23 cellular contexts compared by ENCODE assay signal in the genomic region with DNA sequence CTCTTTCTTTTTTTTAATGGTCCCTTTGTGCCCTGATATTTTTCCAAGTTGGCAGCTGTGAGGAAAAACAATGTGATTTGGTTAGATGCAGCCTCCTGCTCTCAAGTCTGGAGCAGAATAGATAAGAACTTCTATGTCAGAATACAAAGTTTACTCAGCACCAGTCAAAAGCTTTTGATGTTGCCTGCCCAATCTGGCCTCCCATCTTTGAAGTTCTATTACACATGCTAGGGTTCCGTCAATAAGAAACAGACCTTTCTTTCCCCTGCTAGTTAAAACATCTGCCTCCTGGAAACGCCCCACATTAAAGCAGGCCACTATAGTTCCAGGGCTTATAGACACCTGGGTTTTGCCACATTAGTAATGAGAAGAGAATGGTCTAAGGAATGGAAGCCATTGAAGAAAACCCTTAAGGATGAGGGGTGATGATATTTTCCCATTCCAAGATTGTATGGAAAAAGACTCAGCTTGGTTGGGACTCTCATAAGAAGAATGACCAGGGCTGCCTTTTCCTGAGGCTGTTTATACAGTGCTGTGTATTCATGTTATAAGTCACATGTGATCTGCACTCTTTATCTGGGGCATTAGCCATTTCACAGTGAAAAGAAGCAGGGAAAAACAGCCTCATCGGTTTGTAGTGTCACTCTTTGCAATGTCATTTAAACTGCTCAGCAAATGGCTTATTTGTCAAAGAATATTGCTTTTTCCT.
DNase-seq lines count a peak whose midpoint lies in the region; ATAC-seq, FAIRE-seq and TF ChIP-seq lines count a peak whose summit lies in the region.
"Had no signal": no experiment of that assay in that cellular context is flagged by ENCODE, and none has a peak within 500 bp of the region (broad histone marks: within the 10 kb centered on the region; RNA-seq: fewer than 3 reads in every experiment).

No MANE protein-coding gene starts in this region.

- TF ChIP-seq RAD21 in HCT116 (IDR thresholded peaks at IDR 0.05; ENCODE audit: low read depth) (no peak), K562 (CRISPR knock-in tag; conservative IDR thresholded peaks at IDR 0.05 in 1 of 2, IDR thresholded peaks at IDR 0.05 in 1 of 2) (no peak)

- H3K9me3 Mint-ChIP-seq in activated T-cell treated with anti-CD3 and anti-CD28 coated beads, Interleukin-2, amount 50 U/mL, for 72 hours: peaks cover 4 to 6% of the 10 kb centered on the region in 2 donors

- H3K4me3 ChIP-seq in HCT116 (replicated peaks in 1 of 2; ENCODE audit: low read depth in 1 of 2, low read length in 2 of 2): no peak overlapping the region
- no peak overlapping the region for H3K4me3 ChIP-seq in K562
- no peak overlapping the region for H3K4me3 ChIP-seq in mucosa of descending colon
- no peak overlapping the region for H3K4me3 ChIP-seq in esophagus muscularis mucosa

- no peak overlapping the region for H3K9ac ChIP-seq in HCT116 (ENCODE audit: low read length)
- H3K9ac ChIP-seq in K562 (ENCODE audit: insufficient read depth in 1 of 2, low read depth in 2 of 2, low read length in 2 of 2): no peak overlapping the region

- POLR2A ChIA-PET in HCT116 (lab: Charles Lee) (no interaction called here), K562 (lab: Yijun Ruan, JAX) (no interaction called here)

- H3K36me3 ChIP-seq in HCT116 (ENCODE audit: control insufficient read depth in 1 of 2, insufficient read depth in 2 of 2, low read length in 2 of 2) (no peaks in the 10 kb centered on the region), K562 (ENCODE audit: control insufficient read depth, insufficient read depth, low read length) (no peaks in the 10 kb centered on the region), mucosa of descending colon (ENCODE audit: low read depth) (no peaks in the 10 kb centered on the region), esophagus muscularis mucosa (no peaks in the 10 kb centered on the region)

- FAIRE-seq in K562 (lab: Jason Lieb, UNC) (peak; percentile 44), GM12892 (lab: Jason Lieb, UNC) (no peak)

- DNase-seq in DMS153 (lab: John Stamatoyannopoulos, UW): peak; percentile 15
- DNase-seq in DMS153 treated with DMSO at 0.1 percent for 48 hours (lab: John Stamatoyannopoulos, UW; ENCODE audit: unreplicated experiment): no peak
- peak; percentile 6 for DNase-seq in HCT116 (ENCODE audit: low read depth, low spot score)
- DNase-seq in K562 (ENCODE audit: extremely low read depth in 1 of 4, low spot score in 3 of 4): no peak
- peak in 1 of 3 donors; percentile 17 for DNase-seq in mucosa of descending colon
- DNase-seq in activated T-cell treated with anti-CD3 and anti-CD28 coated beads, Interleukin-2, amount 50 U/mL, for 72 hours: no peak
- DNase-seq in GM12892 (ENCODE audit: insufficient read length): no peak
- no peak for DNase-seq in esophagus muscularis mucosa (ENCODE audit: extremely low spot score)
- DNase-seq: 8988T; CD4-positive, CD25-positive, alpha-beta regulatory T cell; COR-L47; DMS79 treated with DMSO at 0.1 percent for 48 hours; H7; Karpas-422; NCI-H1417 treated with DMSO at 0.1 percent for 48 hours; NCI-H2029; NCI-H2171; NCI-H446; NCI-H748 treated with DMSO at 0.1 percent for 48 hours; RPMI8226; SHP77 treated with DMSO at 0.1 percent for 48 hours had no signal

- no peak overlapping the region for H2AFZ ChIP-seq in HCT116 (ENCODE audit: low read depth, low read length, poor library complexity, severe bottlenecking)
- H2AFZ ChIP-seq in K562 (ENCODE audit: low read depth, low read length): no peak overlapping the region

- RAD21 ChIA-PET in HCT116 (lab: Charles Lee; ENCODE audit: low non-redundant PET in 1 of 2, low total read pairs in 2 of 2, uncharacterized antibody in 2 of 2, unreplicated experiment in 2 of 2): no interaction called here

- H3K4me2 ChIP-seq in HCT116 (ENCODE audit: low read length) (no peak overlapping the region), K562 (ENCODE audit: insufficient read depth, low read length) (no peak overlapping the region)

- H4K20me1 ChIP-seq in HCT116 (ENCODE audit: insufficient read depth) (no peaks in the 10 kb centered on the region), K562 (replicated peaks; ENCODE audit: control insufficient read depth, insufficient read depth, low read length) (no peaks in the 10 kb centered on the region)

- ATAC-seq in HCT116: peak; percentile 24; the same call in 1 of the 2 replicates
- no peak for ATAC-seq in K562
- peak; percentile 66 for ATAC-seq in mucosa of descending colon
- no peak for ATAC-seq in activated T-cell treated with anti-CD3 and anti-CD28 coated beads, Interleukin-2, amount 50 U/mL, for 72 hours (replicated peaks in 1 of 2)
- ATAC-seq: SK-N-SH treated with all-trans-retinoic acid at 6 μM for 48 hours had no signal

- 0% methylated on average over 3 of the region's 3 CpGs for WGBS in K562 (ENCODE audit: insufficient coverage, low coverage, missing lambda C conversion rate)
- 70% methylated on average over 3 of the region's 3 CpGs for WGBS in esophagus muscularis mucosa

- no peak for TF ChIP-seq CTCF in HCT116 (IDR thresholded peaks at IDR 0.05 in 2 of 3, conservative IDR thresholded peaks at IDR 0.05 in 1 of 3; ENCODE audit: borderline replicate concordance in 1 of 3, insufficient read depth in 1 of 3, low read depth in 2 of 3, low read length in 2 of 3)
- TF ChIP-seq CTCF in K562 (IDR thresholded peaks at IDR 0.05 in 2 of 3, conservative IDR thresholded peaks at IDR 0.05 in 1 of 3; ENCODE audit: insufficient read depth in 2 of 3, low read depth in 1 of 3, low read length in 3 of 3): no peak
- TF ChIP-seq CTCF in mucosa of descending colon (IDR thresholded peaks at IDR 0.05): no peak
- TF ChIP-seq CTCF in esophagus muscularis mucosa (IDR thresholded peaks at IDR 0.05): no peak

- TF ChIP-seq POLR2A in HCT116 (IDR thresholded peaks at IDR 0.05; ENCODE audit: borderline replicate concordance, extremely low read depth, insufficient read depth, insufficient read length) (no peak), K562 (conservative IDR thresholded peaks at IDR 0.05) (no peak), GM12892 (IDR thresholded peaks at IDR 0.05; ENCODE audit: low read depth, low read length) (no peak), esophagus muscularis mucosa (IDR thresholded peaks at IDR 0.05; ENCODE audit: low read depth) (no peak)

- CTCF ChIA-PET in HCT116 (lab: Charles Lee): no interaction called here
- CTCF ChIA-PET in K562 (lab: Yijun Ruan, JAX; ENCODE audit: low intra/inter-chr PET ratio): no interaction called here

- H3K27me3 Mint-ChIP-seq in activated T-cell treated with anti-CD3 and anti-CD28 coated beads, Interleukin-2, amount 50 U/mL, for 72 hours (ENCODE audit: low read depth): no peaks in the 10 kb centered on the region
- H3K27me3 Mint-ChIP-seq: CD4-positive, CD25-positive, alpha-beta regulatory T cell had no signal

- no peaks in the 10 kb centered on the region for H3K9me2 ChIP-seq in HCT116 (ENCODE audit: insufficient read depth)

- no peaks in the 10 kb centered on the region for H3K9me1 ChIP-seq in K562 (ENCODE audit: control insufficient read depth, insufficient read depth, low read length)

- H3K4me1 ChIP-seq in HCT116 (ENCODE audit: control insufficient read depth in 1 of 2, insufficient read depth in 2 of 2, low read length in 2 of 2) (peaks cover 0 to 21% of the 10 kb centered on the region in 2 experiments; a peak in 2 of 4 replicates), K562 (replicated peaks in 1 of 2; ENCODE audit: control insufficient read depth in 2 of 2, insufficient read depth in 2 of 2, low read length in 2 of 2) (no peaks in the 10 kb centered on the region), mucosa of descending colon (ENCODE audit: low read depth) (no peaks in the 10 kb centered on the region), esophagus muscularis mucosa (no peaks in the 10 kb centered on the region)

- BruUV-seq in HCT116 (replicated peaks; lab: Mats Ljungman, UMichigan): no TSS peak
- no TSS peak for BruUV-seq in K562 (replicated peaks; lab: Mats Ljungman, UMichigan)

- H3K27me3 ChIP-seq in HCT116 (ENCODE audit: insufficient read depth, low read length): peaks cover 7% of the 10 kb centered on the region; the same call in 1 of the 2 replicates
- peaks cover 0 to 6% of the 10 kb centered on the region in 2 experiments; a peak in 1 of 5 replicates for H3K27me3 ChIP-seq in K562 (ENCODE audit: control insufficient read depth in 2 of 2, insufficient read depth in 2 of 2, low read length in 2 of 2)
- peaks cover 0 to 4% (median 0%) of the 10 kb centered on the region in 4 donors for H3K27me3 ChIP-seq in esophagus muscularis mucosa

- in situ Hi-C loops in K562 (cut with MboI): no loop called here

- H3K4me3 Mint-ChIP-seq in activated T-cell treated with anti-CD3 and anti-CD28 coated beads, Interleukin-2, amount 50 U/mL, for 72 hours: no peak overlapping the region
- H3K4me3 Mint-ChIP-seq: B cell; CD4-positive, CD25-positive, alpha-beta regulatory T cell had no signal

- H3K27ac Mint-ChIP-seq in activated T-cell treated with anti-CD3 and anti-CD28 coated beads, Interleukin-2, amount 50 U/mL, for 72 hours: no peak overlapping the region
- H3K27ac Mint-ChIP-seq: B cell; CD4-positive, CD25-positive, alpha-beta regulatory T cell had no signal

- H3K36me3 Mint-ChIP-seq in activated T-cell treated with anti-CD3 and anti-CD28 coated beads, Interleukin-2, amount 50 U/mL, for 72 hours (ENCODE audit: insufficient read depth in 2 of 2): peaks cover 0 to 2% of the 10 kb centered on the region in 2 donors
- H3K36me3 Mint-ChIP-seq: CD4-positive, CD25-positive, alpha-beta regulatory T cell had no signal

- no peak for TF ChIP-seq EP300 in K562 (IDR thresholded peaks at IDR 0.05; ENCODE audit: low read length)
- TF ChIP-seq EP300 in esophagus muscularis mucosa (IDR thresholded peaks at IDR 0.05): no peak

- intact Hi-C loops in HCT116 (cut with micrococcal nuclease): no loop called here
- intact Hi-C loops in K562 (cut with micrococcal nuclease): no loop called here
- intact Hi-C loops in mucosa of descending colon (cut with DNase I, micrococcal nuclease): no loop called here
- intact Hi-C loops in esophagus muscularis mucosa (cut with DNase I): no loop called here

- H3K79me2 ChIP-seq in HCT116 (ENCODE audit: insufficient read depth, low read length) (no peaks in the 10 kb centered on the region), K562 (ENCODE audit: control insufficient read depth, insufficient read depth, low read length) (no peaks in the 10 kb centered on the region)

- H3K27ac ChIP-seq in HCT116 (ENCODE audit: low read depth, low read length) (no peak overlapping the region), K562 (ENCODE audit: extremely low read depth, low read depth, low read length) (no peak overlapping the region), esophagus muscularis mucosa (replicated peaks in 1 of 4) (no peak overlapping the region)

- H3K9me3 ChIP-seq in HCT116 (ENCODE audit: control insufficient read depth in 1 of 2, insufficient read depth in 1 of 2, low read depth in 1 of 2, low read length in 2 of 2): no peaks in the 10 kb centered on the region
- H3K9me3 ChIP-seq in K562 (replicated peaks; ENCODE audit: control insufficient read depth, insufficient read depth, low read depth, low read length): no peaks in the 10 kb centered on the region
- H3K9me3 ChIP-seq in mucosa of descending colon: no peaks in the 10 kb centered on the region
- peaks cover 0 to 4% (median 0%) of the 10 kb centered on the region in 4 donors for H3K9me3 ChIP-seq in esophagus muscularis mucosa

- H3K4me1 Mint-ChIP-seq in activated T-cell treated with anti-CD3 and anti-CD28 coated beads, Interleukin-2, amount 50 U/mL, for 72 hours (ENCODE audit: low read depth): no peaks in the 10 kb centered on the region
- H3K4me1 Mint-ChIP-seq: B cell; CD4-positive, CD25-positive, alpha-beta regulatory T cell had no signal

Comparison
In these comparisons a context has a peak if more than half of its experiments do, and no peak if none do; other contexts are left out.
1. DNase-seq: peak in DMS153 (single experiment) and HCT116 (single experiment); none in DMS153 treated with DMSO at 0.1 percent for 48 hours (single experiment), K562 (0 of 4), activated T-cell treated with anti-CD3 and anti-CD28 coated beads, Interleukin-2, amount 50 U/mL, for 72 hours (0 of 2), GM12892 (single experiment) and esophagus muscularis mucosa (single experiment).
2. ATAC-seq: peak in HCT116 (single experiment) and mucosa of descending colon (single experiment); none in K562 (single experiment) and activated T-cell treated with anti-CD3 and anti-CD28 coated beads, Interleukin-2, amount 50 U/mL, for 72 hours (0 of 2).